In the genomic region with DNA sequence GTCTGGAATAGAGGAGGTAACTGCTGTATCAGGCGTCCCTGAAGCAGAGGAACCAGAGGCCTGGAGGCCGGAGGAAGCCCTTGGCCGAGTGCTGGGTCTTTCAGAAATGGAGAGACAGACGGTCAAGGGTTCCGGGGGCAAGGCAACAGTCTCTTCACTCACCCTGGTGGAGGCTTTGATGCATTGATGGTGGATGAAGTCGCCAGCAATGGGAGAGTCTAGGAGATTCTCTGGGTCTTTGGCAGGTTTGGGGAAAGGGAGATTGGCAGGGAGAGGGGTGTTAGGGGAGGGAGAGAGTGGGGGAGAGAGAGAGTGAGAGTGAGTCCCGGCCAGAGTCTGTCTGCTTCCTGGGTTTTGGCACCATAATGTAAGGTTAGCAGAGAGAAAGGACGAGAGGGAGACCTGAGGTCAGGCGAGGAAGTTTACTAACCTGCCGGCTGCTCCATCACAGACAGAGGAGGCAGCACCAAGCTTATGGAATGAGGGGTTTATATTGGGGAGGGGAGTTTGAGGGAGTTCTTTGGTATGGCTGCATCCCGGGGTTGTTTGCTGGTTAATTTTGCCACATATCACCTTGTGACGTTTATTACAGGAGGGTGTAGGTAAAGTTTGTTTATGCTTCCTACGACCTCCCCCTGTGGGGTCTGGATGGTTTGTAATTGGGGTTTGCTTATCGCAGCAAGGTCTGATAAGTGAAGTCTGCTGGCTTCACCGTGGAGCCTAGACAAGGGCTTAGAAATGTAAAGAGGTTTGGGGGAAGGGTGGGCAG, we compare ENCODE assay signal across 29 cellular contexts.
"Had no signal": no experiment of that assay in that cellular context is flagged by ENCODE, and none has a peak within 500 bp of the region (broad histone marks: within the 10 kb centered on the region; RNA-seq: fewer than 3 reads in every experiment).

No MANE protein-coding gene starts in this region.

- H3K4me3 Mint-ChIP-seq: activated CD4-positive, alpha-beta T cell treated with anti-CD3 and anti-CD28 coated beads for 36 hours; activated T-cell treated with anti-CD3 and anti-CD28 coated beads, Interleukin-2, amount 50 U/mL, for 72 hours; central memory CD8-positive, alpha-beta T cell; naive thymus-derived CD4-positive, alpha-beta T cell; neural crest cell; stimulated activated naive B cell treated with anti-CD40 and anti-IgM and Interleukin-4, amounts not matched to agents 10 μg/mL and 1 μg/mL and 100 μg/mL, for 72 hours; T-cell had no signal

- H3K27me3 Mint-ChIP-seq: activated CD4-positive, alpha-beta T cell treated with anti-CD3 and anti-CD28 coated beads for 36 hours; central memory CD8-positive, alpha-beta T cell; naive thymus-derived CD4-positive, alpha-beta T cell; stimulated activated naive B cell treated with anti-CD40 and anti-IgM and Interleukin-4, amounts not matched to agents 10 μg/mL and 1 μg/mL and 100 μg/mL, for 72 hours; T-cell had no signal

- H3K9me3 Mint-ChIP-seq: activated naive CD4-positive, alpha-beta T cell treated with anti-CD3 and anti-CD28 coated beads, Interleukin-2, amount 50 U/mL, for 72 hours; activated T-cell treated with anti-CD3 and anti-CD28 coated beads, Interleukin-2, amount 50 U/mL, for 72 hours; central memory CD8-positive, alpha-beta T cell; naive thymus-derived CD4-positive, alpha-beta T cell; neural crest cell; T-cell had no signal

- DNase-seq: activated CD4-positive, alpha-beta T cell treated with anti-CD3 and anti-CD28 coated beads for 36 hours; activated CD4-positive, alpha-beta T cell treated with anti-CD3 and anti-CD28 coated beads, Interleukin-2, amount 50 U/mL, for 4 hours; activated CD4-positive, CD25-positive, alpha-beta regulatory T cell; activated naive CD4-positive, alpha-beta T cell; activated T-cell treated with anti-CD3 and anti-CD28 coated beads for 4 hours; activated T-cell treated with anti-CD3 and anti-CD28 coated beads, Interleukin-2, amount 50 U/mL, for 72 hours; effector CD8-positive, alpha-beta T cell; heart left ventricle; hypothalamus; left ventricle myocardium superior; midbrain; naive thymus-derived CD4-positive, alpha-beta T cell; nucleus accumbens; stimulated activated CD4-positive, alpha-beta T cell treated with anti-CD3 and anti-CD28 coated beads, Interleukin-1b, Interleukin-23, amount 100 ng/mL, for 48 hours; stimulated activated CD4-positive, alpha-beta T cell treated with anti-CD3 and anti-CD28 coated beads, Interleukin-4, amount 100 ng/mL, for 4 hours; stimulated activated CD8-positive, alpha-beta memory T cell treated with anti-CD3 and anti-CD28 coated beads, Interleukin-4, amount 100 ng/mL, for 48 hours; stimulated activated naive B cell treated with anti-CD40 and anti-IgM and Interleukin-4, amounts not matched to agents 10 μg/mL and 1 μg/mL and 100 μg/mL, for 72 hours; stomach; T-cell; thyroid gland; upper lobe of right lung had no signal

- H3K4me1 ChIP-seq: breast epithelium, upper lobe of right lung had no signal

- H3K36me3 ChIP-seq: breast epithelium, right atrium auricular region, thyroid gland had no signal

- H3K4me3 ChIP-seq: breast epithelium, heart left ventricle, right atrium auricular region, smooth muscle cell, stomach, thyroid gland, upper lobe of right lung had no signal

- FAIRE-seq: colon, endometrium had no signal

- ATAC-seq: activated CD4-positive, alpha-beta T cell treated with anti-CD3 and anti-CD28 coated beads for 36 hours; activated naive CD4-positive, alpha-beta T cell treated with anti-CD3 and anti-CD28 coated beads, Interleukin-2, amount 50 U/mL, for 72 hours; activated T-cell treated with anti-CD3 and anti-CD28 coated beads, Interleukin-2, amount 50 U/mL, for 72 hours; heart left ventricle; left ventricle myocardium superior; naive thymus-derived CD4-positive, alpha-beta T cell; stimulated activated naive B cell treated with anti-CD40 and anti-IgM and Interleukin-4, amounts not matched to agents 10 μg/mL and 1 μg/mL and 100 μg/mL, for 72 hours; T-cell; upper lobe of right lung had no signal

- H3K27ac ChIP-seq: breast epithelium, stomach, thyroid gland, upper lobe of right lung had no signal

- H3K4me1 Mint-ChIP-seq: activated CD4-positive, alpha-beta T cell treated with anti-CD3 and anti-CD28 coated beads for 36 hours; central memory CD8-positive, alpha-beta T cell had no signal

- H3K36me3 Mint-ChIP-seq: activated naive CD4-positive, alpha-beta T cell treated with anti-CD3 and anti-CD28 coated beads, Interleukin-2, amount 50 U/mL, for 72 hours had no signal

- H3K27ac Mint-ChIP-seq: activated CD4-positive, alpha-beta T cell treated with anti-CD3 and anti-CD28 coated beads for 36 hours; activated naive CD4-positive, alpha-beta T cell treated with anti-CD3 and anti-CD28 coated beads, Interleukin-2, amount 50 U/mL, for 72 hours; activated T-cell treated with anti-CD3 and anti-CD28 coated beads, Interleukin-2, amount 50 U/mL, for 72 hours; T-cell had no signal

- H3K27me3 ChIP-seq: breast epithelium, heart left ventricle, right atrium auricular region, stomach, thyroid gland, upper lobe of right lung had no signal

- H3K4me2 ChIP-seq: smooth muscle cell had no signal

- H3K9me3 ChIP-seq: breast epithelium, heart left ventricle, right atrium auricular region, stomach, thyroid gland, upper lobe of right lung had no signal
